In the genomic region with DNA sequence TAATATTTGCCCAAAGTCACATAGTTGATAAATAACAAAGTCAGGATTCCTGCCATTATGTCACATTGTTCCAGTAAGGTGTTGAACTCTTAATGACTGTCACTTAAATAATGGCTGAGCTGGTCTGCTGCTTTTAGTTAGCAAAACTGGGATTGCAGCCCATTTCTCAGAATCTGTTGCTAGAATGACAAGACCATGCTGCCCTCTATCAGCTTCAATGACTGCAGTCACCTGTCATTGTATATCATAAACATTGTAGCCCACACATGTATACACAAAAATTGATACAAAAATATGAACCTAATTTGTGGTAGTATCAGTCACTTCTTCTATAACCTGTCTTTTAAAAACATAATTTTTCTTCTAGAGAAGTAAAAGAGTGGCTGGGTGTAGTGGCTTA, we compare ENCODE assay signal across 1 cellular context.
TF ChIP-seq lines count a peak whose summit lies in the region.

No MANE protein-coding gene starts in this region.

TF ChIP-seq in HepG2, 621 proteins besides CTCF, POLR2A, EP300 and RAD21 (continued from another document):
- TF ChIP-seq, protein P1, sequence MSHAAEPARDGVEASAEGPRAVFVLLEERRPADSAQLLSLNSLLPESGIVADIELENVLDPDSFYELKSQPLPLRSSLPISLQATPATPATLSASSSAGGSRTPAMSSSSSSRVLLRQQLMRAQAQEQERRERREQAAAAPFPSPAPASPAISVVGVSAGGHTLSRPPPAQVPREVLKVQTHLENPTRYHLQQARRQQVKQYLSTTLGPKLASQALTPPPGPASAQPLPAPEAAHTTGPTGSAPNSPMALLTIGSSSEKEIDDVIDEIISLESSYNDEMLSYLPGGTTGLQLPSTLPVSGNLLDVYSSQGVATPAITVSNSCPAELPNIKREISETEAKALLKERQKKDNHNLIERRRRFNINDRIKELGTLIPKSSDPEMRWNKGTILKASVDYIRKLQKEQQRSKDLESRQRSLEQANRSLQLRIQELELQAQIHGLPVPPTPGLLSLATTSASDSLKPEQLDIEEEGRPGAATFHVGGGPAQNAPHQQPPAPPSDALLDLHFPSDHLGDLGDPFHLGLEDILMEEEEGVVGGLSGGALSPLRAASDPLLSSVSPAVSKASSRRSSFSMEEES (CRISPR knock-in tag; IDR thresholded peaks at IDR 0.05), result no peak
- peak; percentile 41 for TF ChIP-seq ZNF629 (CRISPR knock-in tag; conservative IDR thresholded peaks at IDR 0.05)
- TF ChIP-seq STAG1 (CRISPR knock-in tag; IDR thresholded peaks at IDR 0.05), result peak; percentile 13; the same call in 1 of the 2 replicates
